In genomic region chr7:99929730-99930053, GRCh38 we compare ENCODE assay signal across 12 cellular contexts. TPM values are rescaled to one million over a fixed set of nuclear protein-coding genes. Genes with fewer than 3 reads are reported as not detected.
DNase-seq lines count a peak whose midpoint lies in the region; ATAC-seq, FAIRE-seq and TF ChIP-seq lines count a peak whose summit lies in the region.
"Had no signal": no experiment of that assay in that cellular context is flagged by ENCODE, and none has a peak within 500 bp of the region (broad histone marks: within the 10 kb centered on the region; RNA-seq: fewer than 3 reads in every experiment).

No MANE protein-coding gene starts in this region.

- TF ChIP-seq POLR2A in A549 (IDR thresholded peaks at IDR 0.05; ENCODE audit: low read length) (no peak), HCT116 (IDR thresholded peaks at IDR 0.05; ENCODE audit: borderline replicate concordance, extremely low read depth, insufficient read depth, insufficient read length) (no peak), HepG2 (IDR thresholded peaks at IDR 0.05; ENCODE audit: insufficient read depth in 1 of 2, low read depth in 2 of 2, low read length in 2 of 2) (no peak)

- peaks cover 20% of the 10 kb centered on the region; the same call in 1 of the 2 replicates for H3K27me3 ChIP-seq in HCT116 (ENCODE audit: insufficient read depth, low read length)
- peaks cover 46% of the 10 kb centered on the region for H3K27me3 ChIP-seq in adipocyte (replicated peaks; ENCODE audit: control insufficient read depth, insufficient read depth, low read length)
- H3K27me3 ChIP-seq in HepG2 (ENCODE audit: control insufficient read depth in 1 of 2, insufficient read depth in 2 of 2, low read length in 2 of 2), result no peaks in the 10 kb centered on the region
- H3K27me3 ChIP-seq in colonic mucosa, result no peaks in the 10 kb centered on the region

- TF ChIP-seq RAD21 in A549 (conservative IDR thresholded peaks at IDR 0.05 in 1 of 2, IDR thresholded peaks at IDR 0.05 in 1 of 2), result no peak
- TF ChIP-seq RAD21 in HCT116 (IDR thresholded peaks at IDR 0.05; ENCODE audit: low read depth), result no peak
- TF ChIP-seq RAD21 in HepG2 (CRISPR knock-in tag; IDR thresholded peaks at IDR 0.05), result no peak

- 9% methylated on average over 2 of the region's 2 CpGs for WGBS in A549 (ENCODE audit: missing lambda C conversion rate)
- WGBS in HepG2 (ENCODE audit: low lambda C conversion rate), result 0% methylated on average over 2 of the region's 2 CpGs

- FAIRE-seq in A549 (lab: Jason Lieb, UNC), result no peak
- no peak for FAIRE-seq in HepG2 (lab: Jason Lieb, UNC)
- FAIRE-seq: colon, small intestine had no signal

- H3K9me3 ChIP-seq in A549 (no peaks in the 10 kb centered on the region), HCT116 (ENCODE audit: control insufficient read depth in 1 of 2, insufficient read depth in 1 of 2, low read depth in 1 of 2, low read length in 2 of 2) (no peaks in the 10 kb centered on the region), adipocyte (ENCODE audit: control insufficient read depth, low read length) (no peaks in the 10 kb centered on the region), HepG2 (ENCODE audit: low read length) (no peaks in the 10 kb centered on the region), colonic mucosa (no peaks in the 10 kb centered on the region)

- peak overlapping the region; percentile 78 for H2AFZ ChIP-seq in HCT116 (ENCODE audit: low read depth, low read length, poor library complexity, severe bottlenecking)
- H2AFZ ChIP-seq in HepG2 (ENCODE audit: low read length), result peak overlapping the region; percentile 67

- RAD21 ChIA-PET in HCT116 (lab: Charles Lee; ENCODE audit: low non-redundant PET in 1 of 2, low total read pairs in 2 of 2, uncharacterized antibody in 2 of 2, unreplicated experiment in 2 of 2), result interaction anchor here in 1 of 2 experiments (0.7 kb wide), 1 partner anchor 26 kb away, joined by 3 read pairs; no protein-coding TSS in a partner anchor

- H3K9ac ChIP-seq in HCT116 (ENCODE audit: low read length) (0 out of 2 replicates have a peak overlapping the region, but pooled peaks have one; percentile 34), adipocyte (ENCODE audit: low read length) (no peak overlapping the region), HepG2 (ENCODE audit: insufficient read depth, low read depth, low read length) (peak overlapping the region; percentile 53), colonic mucosa (ENCODE audit: low read depth in 2 of 2, low read length in 2 of 2) (no peak overlapping the region)
- H3K9ac ChIP-seq: KMS-11 had no signal

- H3K4me1 ChIP-seq in A549 (0 out of 3 replicates have a peak, but pooled peaks cover 7% of the 10 kb centered on the region), HCT116 (ENCODE audit: control insufficient read depth in 1 of 2, insufficient read depth in 2 of 2, low read length in 2 of 2) (peaks cover 7 to 14% of the 10 kb centered on the region in 2 experiments; a peak in 3 of 4 replicates), adipocyte (ENCODE audit: control insufficient read depth, insufficient read depth, low read length) (no peaks in the 10 kb centered on the region), HepG2 (ENCODE audit: insufficient read depth, low read length) (peaks cover 48% of the 10 kb centered on the region), colonic mucosa (no peaks in the 10 kb centered on the region)

- H3K36me3 ChIP-seq in HCT116 (ENCODE audit: control insufficient read depth in 1 of 2, insufficient read depth in 2 of 2, low read length in 2 of 2), result no peaks in the 10 kb centered on the region
- H3K36me3 ChIP-seq in adipocyte (ENCODE audit: control insufficient read depth, insufficient read depth, low read length, severe bottlenecking), result no peaks in the 10 kb centered on the region
- no peaks in the 10 kb centered on the region for H3K36me3 ChIP-seq in HepG2 (replicated peaks in 1 of 2; ENCODE audit: control insufficient read depth in 1 of 2, insufficient read depth in 2 of 2, low read length in 2 of 2)
- H3K36me3 ChIP-seq in colonic mucosa, result no peaks in the 10 kb centered on the region

- no peaks in the 10 kb centered on the region for H3K9me2 ChIP-seq in HCT116 (ENCODE audit: insufficient read depth)

- CTCF ChIA-PET in A549 (lab: Yijun Ruan, JAX), result interaction anchor here (0.6 to 3.8 kb wide), 18 partner anchors 9 to 300 kb away, joined by 3 to 22 read pairs (median 4); partner anchors contain the start of gene TRIM4
- CTCF ChIA-PET in HCT116 (lab: Charles Lee), result interaction anchor here (0.5 to 1.6 kb wide), 8 partner anchors 10 to 153 kb away, joined by 3 to 17 read pairs (median 4); partner anchors contain the start of gene TRIM4
- CTCF ChIA-PET in HepG2 (lab: Yijun Ruan, JAX; ENCODE audit: low intra/inter-chr PET ratio, low total read pairs), result interaction anchor here (1.4 to 1.8 kb wide), 3 partner anchors 17 to 61 kb away, joined by 4 to 5 read pairs (median 5); no protein-coding TSS in a partner anchor

- POLR2A ChIA-PET in A549 (lab: Yijun Ruan, JAX), result interaction anchor here (0.6 to 1.7 kb wide), 4 partner anchors 10 to 120 kb away, joined by 3 to 22 read pairs (median 3); partner anchors contain the start of gene TRIM4
- POLR2A ChIA-PET in HCT116 (lab: Charles Lee), result interaction anchor here (1.7 kb wide), 1 partner anchor 10 kb away, joined by 16 read pairs; the partner anchor contains the start of gene TRIM4
- POLR2A ChIA-PET in HepG2 (lab: Yijun Ruan, JAX), result interaction anchor here (0.5 to 3.1 kb wide), 10 partner anchors 8 to 372 kb away, joined by 3 to 50 read pairs (median 3); partner anchors contain the start of genes AZGP1, TRIM4 and ZKSCAN1

- no TSS peak for BruUV-seq in HCT116 (replicated peaks; lab: Mats Ljungman, UMichigan)
- no TSS peak for BruUV-seq in HepG2 (replicated peaks; lab: Mats Ljungman, UMichigan)

- H3K4me3 ChIP-seq in A549 (no peak overlapping the region; the same call in 2 of the 3 replicates), HCT116 (replicated peaks in 1 of 2; ENCODE audit: low read depth in 1 of 2, low read length in 2 of 2) (peak overlapping the region in 1 of 2 experiments; percentile 56; a peak in 2 of 4 replicates), adipocyte (ENCODE audit: low read length) (peak overlapping the region; percentile 15), HepG2 (replicated peaks in 1 of 3; ENCODE audit: insufficient read depth in 1 of 3, low read depth in 2 of 3, low read length in 3 of 3) (peak overlapping the region in 2 of 3 experiments; percentile 61 to 71; a peak in 4 of 6 replicates), colonic mucosa (no peak overlapping the region)

- in situ Hi-C loops in HepG2 (cut with HindIII; ENCODE audit: extremely low pct_ligation_motif_present, low pct_unique_long_range_greater_than_20kb), result no loop called here

- TF ChIP-seq EP300 in A549 (IDR thresholded peaks at IDR 0.05) (no peak), HepG2 (IDR thresholded peaks at IDR 0.05; ENCODE audit: low read depth in 2 of 2, low read length in 2 of 2) (no peak), HepG2 (CRISPR knock-in tag; IDR thresholded peaks at IDR 0.05; ENCODE audit: borderline replicate concordance) (no peak)

- H3K79me2 ChIP-seq in HCT116 (ENCODE audit: insufficient read depth, low read length), result no peaks in the 10 kb centered on the region
- H3K79me2 ChIP-seq in HepG2 (ENCODE audit: insufficient read depth, low read length), result no peaks in the 10 kb centered on the region

- intact Hi-C loops in HCT116 (cut with micrococcal nuclease) (no loop called here), HepG2 (cut with micrococcal nuclease; ENCODE audit: unreplicated experiment) (no loop called here), colonic mucosa (cut with DNase I) (no loop called here)

- DNase-seq in A549 (ENCODE audit: low read depth in 1 of 2, low spot score in 1 of 2), result no peak
- no peak for DNase-seq in HCT116 (ENCODE audit: low read depth, low spot score)
- no peak for DNase-seq in adipocyte (ENCODE audit: low read depth)
- no peak for DNase-seq in HepG2 (ENCODE audit: low spot score)
- DNase-seq in colonic mucosa, result no peak
- DNase-seq in COLO829 (ENCODE audit: low spot score), result no peak
- no peak for DNase-seq in NCI-H1105 treated with DMSO at 0.1 percent for 48 hours (lab: John Stamatoyannopoulos, UW)

- peak overlapping the region; percentile 82 for H3K4me2 ChIP-seq in A549
- peak overlapping the region; percentile 85 for H3K4me2 ChIP-seq in HCT116 (ENCODE audit: low read length)
- peak overlapping the region; percentile 84 for H3K4me2 ChIP-seq in HepG2 (ENCODE audit: low read depth, low read length)
- H3K4me2 ChIP-seq: KMS-11 had no signal

- H4K20me1 ChIP-seq in HCT116 (ENCODE audit: insufficient read depth), result no peaks in the 10 kb centered on the region
- H4K20me1 ChIP-seq in HepG2 (ENCODE audit: insufficient read depth, low read length), result no peaks in the 10 kb centered on the region

- TF ChIP-seq CTCF in A549 (IDR thresholded peaks at IDR 0.05) (no peak; the same call in 2 of the 3 replicates), HCT116 (IDR thresholded peaks at IDR 0.05 in 2 of 3, conservative IDR thresholded peaks at IDR 0.05 in 1 of 3; ENCODE audit: borderline replicate concordance in 1 of 3, insufficient read depth in 1 of 3, low read depth in 2 of 3, low read length in 2 of 3) (no peak), HepG2 (CRISPR knock-in tag; IDR thresholded peaks at IDR 0.05) (no peak), colonic mucosa (IDR thresholded peaks at IDR 0.05) (no peak)

- ATAC-seq in A549, result peak; percentile 15 to 57; a peak in 4 of 6 replicates
- peak; percentile 52 for ATAC-seq in HCT116
- ATAC-seq in HepG2, result peak; percentile 52
- no peak for ATAC-seq in GM18498 (IDR thresholded peaks at IDR 0.05; ENCODE audit: unreplicated experiment)

- H3K27ac ChIP-seq in A549 (no peak overlapping the region), HCT116 (ENCODE audit: low read depth, low read length) (no peak overlapping the region), HepG2 (ENCODE audit: extremely low read length, insufficient read depth, low read length) (no peak overlapping the region), colonic mucosa (no peak overlapping the region)
- H3K27ac ChIP-seq: KMS-11 had no signal

RNA-seq across cellular contexts. Expression of gene GJC3, which starts 0.3 kb away (rescaled TPM):
- polyA plus RNA-seq in A549 (2011; rRNA removed) (0.30 and 0.36 TPM in 2 replicates), A549 (2017; fragmentation: RNase III; extraction: RNeasy Plus Mini Kit Qiagen cat#74134 plus additional on column Dnase treatment) (0.10 to 0.20 TPM in 2 of 3 replicates, not detected in the other), HepG2 (2011; rRNA removed) (1.4 TPM in 2 replicates)
- 0.09 TPM in 2 replicates for polyA plus RNA-seq in A549 (2012; cell fraction: cytosol; rRNA removed)
- polyA plus RNA-seq in A549 (2012; cell fraction: nucleus; rRNA removed), result 0.10 TPM in 1 of 2 replicates, not detected in the other
- polyA minus RNA-seq in A549 (2011; rRNA and poly(A)+ RNA removed), result 0.21 TPM in 1 of 2 replicates, not detected in the other
- total RNA-seq in HCT116 (2021; ENCODE audit: unreplicated experiment) (0.76 TPM), HepG2 (2016; rRNA removed; fragmentation: Illumina TruSeq; extraction: Trizol) (0.66 and 0.75 TPM in 2 replicates), colonic mucosa (not detected)
- polyA plus RNA-seq in HCT116 (2012), result 0.21 and 0.47 TPM in 2 replicates
- total RNA-seq in HepG2 (2016; cell fraction: cytosol; rRNA removed; fragmentation: Illumina TruSeq; extraction: Trizol; ENCODE audit: low read depth), result 0.79 and 2.2 TPM in 2 replicates
- total RNA-seq in HepG2 (2016; cell fraction: insoluble cytoplasmic fraction; rRNA removed; fragmentation: Illumina TruSeq; extraction: Trizol), result 0.95 TPM in 2 replicates
- 1.2 and 1.8 TPM in 2 replicates for total RNA-seq in HepG2 (2016; cell fraction: membrane; rRNA removed; fragmentation: Illumina TruSeq; extraction: Trizol)
- total RNA-seq in HepG2 (2016; cell fraction: nucleus; rRNA removed; fragmentation: Illumina TruSeq; extraction: Trizol), result 0.34 TPM in 2 replicates
- polyA plus RNA-seq in HepG2 (2011; cell fraction: cytosol; rRNA removed), result 0.78 and 0.83 TPM in 2 replicates
- 0.68 and 0.95 TPM in 2 replicates for polyA plus RNA-seq in HepG2 (2011; cell fraction: nucleus; rRNA removed)
- 1.3 and 2.6 TPM in 2 replicates for polyA plus RNA-seq in HepG2 (2012)
- polyA plus RNA-seq in HepG2 (2016; cell fraction: cytosol; fragmentation: Illumina TruSeq; extraction: Trizol; ENCODE audit: low read depth), result 2.0 and 2.1 TPM in 2 replicates
- 0.50 and 0.83 TPM in 2 replicates for polyA plus RNA-seq in HepG2 (2016; cell fraction: insoluble cytoplasmic fraction; fragmentation: Illumina TruSeq; extraction: Trizol; ENCODE audit: low read depth)
- 1.4 and 1.6 TPM in 2 replicates for polyA plus RNA-seq in HepG2 (2016; cell fraction: membrane; fragmentation: Illumina TruSeq; extraction: Trizol; ENCODE audit: low read depth)
- 0.88 and 0.89 TPM in 2 replicates for polyA plus RNA-seq in HepG2 (2016; cell fraction: nucleus; fragmentation: Illumina TruSeq; extraction: Trizol; ENCODE audit: insufficient read depth, low read depth)
- polyA minus RNA-seq in HepG2 (2011; rRNA and poly(A)+ RNA removed; ENCODE audit: low replicate concordance), result 0.30 TPM in 1 of 2 replicates, not detected in the other
- polyA minus RNA-seq in HepG2 (2011; cell fraction: cytosol; rRNA and poly(A)+ RNA removed), result not detected in 2 replicates
- polyA minus RNA-seq in HepG2 (2011; cell fraction: nucleus; rRNA and poly(A)+ RNA removed), result not detected in 2 replicates
- total RNA-seq: Daoy had no signal

RNA-seq across cellular contexts. Expression of gene TRIM4, which starts 10.4 kb away (rescaled TPM):
- polyA plus RNA-seq in A549 (2011; rRNA removed) (33.8 and 34.3 TPM in 2 replicates), A549 (2017; fragmentation: RNase III; extraction: RNeasy Plus Mini Kit Qiagen cat#74134 plus additional on column Dnase treatment) (25.6 to 26.5 TPM (median 25.9 TPM) in 3 replicates), HepG2 (2011; rRNA removed) (16.6 and 17.6 TPM in 2 replicates)
- polyA plus RNA-seq in A549 (2012; cell fraction: cytosol; rRNA removed), result 9.0 and 10.9 TPM in 2 replicates
- 10.2 and 11.8 TPM in 2 replicates for polyA plus RNA-seq in A549 (2012; cell fraction: nucleus; rRNA removed)
- polyA minus RNA-seq in A549 (2011; rRNA and poly(A)+ RNA removed), result 14.2 and 14.7 TPM in 2 replicates
- total RNA-seq in HCT116 (2021; ENCODE audit: unreplicated experiment) (25.1 TPM), HepG2 (2016; rRNA removed; fragmentation: Illumina TruSeq; extraction: Trizol) (21.7 and 25.1 TPM in 2 replicates), colonic mucosa (10 to 100 TPM; 23.8 to 23.9 TPM)
- 17.3 and 19.1 TPM in 2 replicates for polyA plus RNA-seq in HCT116 (2012)
- total RNA-seq in HepG2 (2016; cell fraction: cytosol; rRNA removed; fragmentation: Illumina TruSeq; extraction: Trizol; ENCODE audit: low read depth), result 3.6 and 5.9 TPM in 2 replicates
- 20.7 and 23.0 TPM in 2 replicates for total RNA-seq in HepG2 (2016; cell fraction: insoluble cytoplasmic fraction; rRNA removed; fragmentation: Illumina TruSeq; extraction: Trizol)
- total RNA-seq in HepG2 (2016; cell fraction: membrane; rRNA removed; fragmentation: Illumina TruSeq; extraction: Trizol), result 10.7 and 11.7 TPM in 2 replicates
- 19.6 and 21.5 TPM in 2 replicates for total RNA-seq in HepG2 (2016; cell fraction: nucleus; rRNA removed; fragmentation: Illumina TruSeq; extraction: Trizol)
- polyA plus RNA-seq in HepG2 (2011; cell fraction: cytosol; rRNA removed), result 11.7 and 17.0 TPM in 2 replicates
- polyA plus RNA-seq in HepG2 (2011; cell fraction: nucleus; rRNA removed), result 9.4 and 13.1 TPM in 2 replicates
- 21.3 and 24.1 TPM in 2 replicates for polyA plus RNA-seq in HepG2 (2012)
- 2.0 and 2.1 TPM in 2 replicates for polyA plus RNA-seq in HepG2 (2016; cell fraction: cytosol; fragmentation: Illumina TruSeq; extraction: Trizol; ENCODE audit: low read depth)
- polyA plus RNA-seq in HepG2 (2016; cell fraction: insoluble cytoplasmic fraction; fragmentation: Illumina TruSeq; extraction: Trizol; ENCODE audit: low read depth), result 25.3 and 27.5 TPM in 2 replicates
- polyA plus RNA-seq in HepG2 (2016; cell fraction: membrane; fragmentation: Illumina TruSeq; extraction: Trizol; ENCODE audit: low read depth), result 6.2 and 6.7 TPM in 2 replicates
- polyA plus RNA-seq in HepG2 (2016; cell fraction: nucleus; fragmentation: Illumina TruSeq; extraction: Trizol; ENCODE audit: insufficient read depth, low read depth), result 19.5 and 22.6 TPM in 2 replicates
- 9.2 and 24.1 TPM in 2 replicates for polyA minus RNA-seq in HepG2 (2011; rRNA and poly(A)+ RNA removed; ENCODE audit: low replicate concordance)
- polyA minus RNA-seq in HepG2 (2011; cell fraction: cytosol; rRNA and poly(A)+ RNA removed), result 14.9 and 17.8 TPM in 2 replicates
- 24.3 and 34.7 TPM in 2 replicates for polyA minus RNA-seq in HepG2 (2011; cell fraction: nucleus; rRNA and poly(A)+ RNA removed)

RNA-seq across cellular contexts. Expression of gene AZGP1, which starts 46.1 kb away (rescaled TPM):
- polyA plus RNA-seq in A549 (2011; rRNA removed), result 0.13 and 0.48 TPM in 2 replicates
- 0.07 and 0.09 TPM in 2 replicates for polyA plus RNA-seq in A549 (2012; cell fraction: cytosol; rRNA removed)
- not detected in 2 replicates for polyA plus RNA-seq in A549 (2012; cell fraction: nucleus; rRNA removed)
- polyA plus RNA-seq in A549 (2017; fragmentation: RNase III; extraction: RNeasy Plus Mini Kit Qiagen cat#74134 plus additional on column Dnase treatment), result 0.07 TPM in 1 of 3 replicates, not detected in the others
- not detected in 2 replicates for polyA minus RNA-seq in A549 (2011; rRNA and poly(A)+ RNA removed)
- total RNA-seq in HCT116 (2021; ENCODE audit: unreplicated experiment), result 1.1 TPM
- 0.84 and 1.1 TPM in 2 replicates for polyA plus RNA-seq in HCT116 (2012)
- 37.9 and 93.8 TPM in 2 replicates for total RNA-seq in HepG2 (2016; rRNA removed; fragmentation: Illumina TruSeq; extraction: Trizol)
- total RNA-seq in HepG2 (2016; cell fraction: cytosol; rRNA removed; fragmentation: Illumina TruSeq; extraction: Trizol; ENCODE audit: low read depth), result 17.8 and 20.7 TPM in 2 replicates
- total RNA-seq in HepG2 (2016; cell fraction: insoluble cytoplasmic fraction; rRNA removed; fragmentation: Illumina TruSeq; extraction: Trizol), result 36.6 and 104 TPM in 2 replicates
- total RNA-seq in HepG2 (2016; cell fraction: membrane; rRNA removed; fragmentation: Illumina TruSeq; extraction: Trizol), result 16.5 and 17.6 TPM in 2 replicates
- total RNA-seq in HepG2 (2016; cell fraction: nucleus; rRNA removed; fragmentation: Illumina TruSeq; extraction: Trizol), result 82.9 and 93.6 TPM in 2 replicates
- 229 and 265 TPM in 2 replicates for polyA plus RNA-seq in HepG2 (2011; rRNA removed)
- 243 and 259 TPM in 2 replicates for polyA plus RNA-seq in HepG2 (2011; cell fraction: cytosol; rRNA removed)
- 151 and 156 TPM in 2 replicates for polyA plus RNA-seq in HepG2 (2011; cell fraction: nucleus; rRNA removed)
- 168 and 224 TPM in 2 replicates for polyA plus RNA-seq in HepG2 (2012)
- polyA plus RNA-seq in HepG2 (2016; cell fraction: cytosol; fragmentation: Illumina TruSeq; extraction: Trizol; ENCODE audit: low read depth), result 16.8 and 19.6 TPM in 2 replicates
- polyA plus RNA-seq in HepG2 (2016; cell fraction: insoluble cytoplasmic fraction; fragmentation: Illumina TruSeq; extraction: Trizol; ENCODE audit: low read depth), result 41.6 and 42.5 TPM in 2 replicates
- polyA plus RNA-seq in HepG2 (2016; cell fraction: membrane; fragmentation: Illumina TruSeq; extraction: Trizol; ENCODE audit: low read depth), result 14.9 and 16.4 TPM in 2 replicates
- 151 and 165 TPM in 2 replicates for polyA plus RNA-seq in HepG2 (2016; cell fraction: nucleus; fragmentation: Illumina TruSeq; extraction: Trizol; ENCODE audit: insufficient read depth, low read depth)
- polyA minus RNA-seq in HepG2 (2011; rRNA and poly(A)+ RNA removed; ENCODE audit: low replicate concordance), result 107 TPM in 1 of 2 replicates, not detected in the other
- polyA minus RNA-seq in HepG2 (2011; cell fraction: cytosol; rRNA and poly(A)+ RNA removed), result 58.9 and 79.4 TPM in 2 replicates
- 47.1 and 78.2 TPM in 2 replicates for polyA minus RNA-seq in HepG2 (2011; cell fraction: nucleus; rRNA and poly(A)+ RNA removed)
- 1 to 10 TPM; 2.5 to 4.6 TPM for total RNA-seq in colonic mucosa

RNA-seq across cellular contexts. Expression of gene OR2AE1, which starts 52.9 kb away (rescaled TPM):
- polyA plus RNA-seq in A549 (2011; rRNA removed) (0.09 and 0.15 TPM in 2 replicates), A549 (2017; fragmentation: RNase III; extraction: RNeasy Plus Mini Kit Qiagen cat#74134 plus additional on column Dnase treatment) (not detected in 3 replicates), HepG2 (2011; rRNA removed) (0.07 TPM in 1 of 2 replicates, not detected in the other)
- polyA plus RNA-seq in A549 (2012; cell fraction: cytosol; rRNA removed), result not detected in 2 replicates
- 0.18 TPM in 1 of 2 replicates, not detected in the other for polyA plus RNA-seq in A549 (2012; cell fraction: nucleus; rRNA removed)
- polyA minus RNA-seq in A549 (2011; rRNA and poly(A)+ RNA removed), result 1.0 and 2.0 TPM in 2 replicates
- total RNA-seq in HCT116 (2021; ENCODE audit: unreplicated experiment) (not detected), HepG2 (2016; rRNA removed; fragmentation: Illumina TruSeq; extraction: Trizol) (not detected in 2 replicates), colonic mucosa (not detected)
- polyA plus RNA-seq in HCT116 (2012), result not detected in 2 replicates
- total RNA-seq in HepG2 (2016; cell fraction: cytosol; rRNA removed; fragmentation: Illumina TruSeq; extraction: Trizol; ENCODE audit: low read depth), result not detected in 2 replicates
- total RNA-seq in HepG2 (2016; cell fraction: insoluble cytoplasmic fraction; rRNA removed; fragmentation: Illumina TruSeq; extraction: Trizol), result not detected in 2 replicates
- total RNA-seq in HepG2 (2016; cell fraction: membrane; rRNA removed; fragmentation: Illumina TruSeq; extraction: Trizol), result not detected in 2 replicates
- total RNA-seq in HepG2 (2016; cell fraction: nucleus; rRNA removed; fragmentation: Illumina TruSeq; extraction: Trizol), result not detected in 2 replicates
- not detected in 2 replicates for polyA plus RNA-seq in HepG2 (2011; cell fraction: cytosol; rRNA removed)
- polyA plus RNA-seq in HepG2 (2011; cell fraction: nucleus; rRNA removed), result 0.21 TPM in 1 of 2 replicates, not detected in the other
- polyA plus RNA-seq in HepG2 (2012), result not detected in 2 replicates
- polyA plus RNA-seq in HepG2 (2016; cell fraction: cytosol; fragmentation: Illumina TruSeq; extraction: Trizol; ENCODE audit: low read depth), result not detected in 2 replicates
- not detected in 2 replicates for polyA plus RNA-seq in HepG2 (2016; cell fraction: insoluble cytoplasmic fraction; fragmentation: Illumina TruSeq; extraction: Trizol; ENCODE audit: low read depth)
- not detected in 2 replicates for polyA plus RNA-seq in HepG2 (2016; cell fraction: membrane; fragmentation: Illumina TruSeq; extraction: Trizol; ENCODE audit: low read depth)
- polyA plus RNA-seq in HepG2 (2016; cell fraction: nucleus; fragmentation: Illumina TruSeq; extraction: Trizol; ENCODE audit: insufficient read depth, low read depth), result not detected in 2 replicates
- polyA minus RNA-seq in HepG2 (2011; rRNA and poly(A)+ RNA removed; ENCODE audit: low replicate concordance), result 0.37 and 1.1 TPM in 2 replicates
- polyA minus RNA-seq in HepG2 (2011; cell fraction: cytosol; rRNA and poly(A)+ RNA removed), result not detected in 2 replicates
- 0.90 and 1.4 TPM in 2 replicates for polyA minus RNA-seq in HepG2 (2011; cell fraction: nucleus; rRNA and poly(A)+ RNA removed)
- total RNA-seq: Daoy had no signal

Comparison
In these comparisons a context has a peak if more than half of its experiments do, and no peak if none do; other contexts are left out.
1. H3K4me3 ChIP-seq: peak in adipocyte (single experiment) and HepG2 (2 of 3); none in A549 (single experiment) and colonic mucosa (single experiment).
2. H3K9ac ChIP-seq: peak in HCT116 (single experiment) and HepG2 (single experiment); none in adipocyte (single experiment) and colonic mucosa (0 of 2).
3. Peak in every context shown above with its lines, with median percentiles within 50 percentile points of each other: H3K4me2 ChIP-seq.